ENCODE assay signal across 21 cellular contexts in the genomic region with DNA sequence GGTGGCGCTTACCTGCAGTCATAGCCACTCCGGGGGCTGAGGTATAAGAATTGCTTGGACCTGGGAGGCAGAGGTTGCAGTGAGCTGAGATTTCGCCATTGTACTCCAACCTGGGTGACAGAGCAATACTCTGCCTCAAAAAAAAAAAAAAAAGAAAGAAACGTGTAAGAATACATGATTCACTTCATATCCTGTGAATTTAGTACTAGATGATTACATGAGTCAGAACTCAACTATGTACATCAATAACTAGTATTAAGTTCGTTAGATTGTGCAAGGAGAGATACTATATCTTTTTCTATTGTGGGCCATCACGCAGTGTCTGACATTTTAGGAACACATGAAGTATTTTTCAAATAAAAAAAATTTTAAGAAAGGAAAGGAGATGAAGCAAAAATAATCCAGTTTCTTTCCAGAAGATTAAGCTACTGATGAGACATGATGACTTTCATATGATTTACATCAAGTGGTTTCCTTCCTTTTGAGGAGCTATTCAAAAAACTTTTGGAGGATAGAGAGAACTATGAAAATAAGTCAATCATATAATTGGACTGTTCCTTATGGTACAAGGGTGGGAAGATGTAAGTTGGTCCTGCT.
DNase-seq lines count a peak whose midpoint lies in the region; ATAC-seq, FAIRE-seq and TF ChIP-seq lines count a peak whose summit lies in the region.
"Had no signal": no experiment of that assay in that cellular context is flagged by ENCODE, and none has a peak within 500 bp of the region (broad histone marks: within the 10 kb centered on the region; RNA-seq: fewer than 3 reads in every experiment).

No MANE protein-coding gene starts in this region.

- dilution Hi-C loops in endothelial cell of umbilical vein (cut with MboI; ENCODE audit: extremely low pct_ligation_motif_present, low sequenced_read_pairs), result no loop called here

- CTCF ChIA-PET in Calu3 (lab: Charles Lee) (interaction anchor here (0.6 kb wide), 1 partner anchor 12 kb away, joined by 4 read pairs; no protein-coding TSS in a partner anchor), endothelial cell of umbilical vein (lab: Charles Lee) (interaction anchor here (0.9 to 1.4 kb wide), 2 partner anchors 18 to 19 kb away, joined by 3 to 4 read pairs; no protein-coding TSS in a partner anchor)

- POLR2A ChIA-PET in endothelial cell of umbilical vein (lab: Charles Lee), result no interaction called here

- DNase-seq in Calu3 (peak; percentile 4), NCI-H226 (peak; percentile 62), endothelial cell of umbilical vein (ENCODE audit: low read depth, low spot score) (peak; percentile 68), non-pigmented ciliary epithelial cell (ENCODE audit: low read depth) (peak; percentile 38), GF-D8 (lab: John Stamatoyannopoulos, UW) (no peak), sciatic nerve (ENCODE audit: low spot score) (no peak), natural killer cell (no peak)
- no peak for DNase-seq in activated naive CD4-positive, alpha-beta T cell (lab: John Stamatoyannopoulos, UW)
- DNase-seq: activated CD8-positive, alpha-beta memory T cell treated with anti-CD3 and anti-CD28 coated beads for 24 hours; amniotic stem cell; DMS53; hypothalamus; MG63; NCI-H774; stomach; uterus had no signal

- ATAC-seq in sciatic nerve (no peak), natural killer cell (no peak)
- ATAC-seq: WTC11 had no signal

- TF ChIP-seq CTCF in Calu3 (IDR thresholded peaks at IDR 0.05; ENCODE audit: unreplicated experiment) (no peak), endothelial cell of umbilical vein (IDR thresholded peaks at IDR 0.05; ENCODE audit: extremely low read depth in 1 of 2, insufficient read depth in 1 of 2, low read depth in 1 of 2, low read length in 2 of 2) (no peak), natural killer cell (IDR thresholded peaks at IDR 0.05) (no peak)

- no peaks in the 10 kb centered on the region for H3K27me3 ChIP-seq in endothelial cell of umbilical vein (ENCODE audit: control insufficient read depth in 2 of 2, insufficient read depth in 2 of 2, low read length in 2 of 2)
- H3K27me3 ChIP-seq: MG63, stomach, uterus had no signal

- BruUV-seq in Calu3 (replicated peaks; lab: Mats Ljungman, UMichigan) (no TSS peak), endothelial cell of umbilical vein (replicated peaks; lab: Mats Ljungman, UMichigan) (no TSS peak)

- H3K4me3 ChIP-seq in endothelial cell of umbilical vein (replicated peaks in 1 of 3; ENCODE audit: insufficient read depth in 1 of 3, low read depth in 1 of 3, low read length in 3 of 3), result no peak overlapping the region
- H3K4me3 ChIP-seq: MG63, stomach, uterus had no signal

- H3K36me3 ChIP-seq in endothelial cell of umbilical vein (ENCODE audit: control insufficient read depth in 2 of 2, extremely low read depth in 1 of 2, insufficient read depth in 2 of 2, low read length in 2 of 2), result no peaks in the 10 kb centered on the region
- H3K36me3 ChIP-seq: MG63, stomach, uterus had no signal

- no peaks in the 10 kb centered on the region for H3K9me1 ChIP-seq in endothelial cell of umbilical vein (replicated peaks; ENCODE audit: control insufficient read depth, extremely low read depth, insufficient read depth, low read length)

- no peaks in the 10 kb centered on the region for H3K9me3 ChIP-seq in endothelial cell of umbilical vein (replicated peaks; ENCODE audit: control insufficient read depth, insufficient read depth, low read length)
- H3K9me3 ChIP-seq: MG63, stomach, uterus had no signal

- TF ChIP-seq POLR2A in endothelial cell of umbilical vein (IDR thresholded peaks at IDR 0.05; ENCODE audit: low read depth, low read length), result no peak

- peak overlapping the region; percentile 59 for H3K4me2 ChIP-seq in endothelial cell of umbilical vein (ENCODE audit: insufficient read depth, low read length)

- peak overlapping the region; percentile 23 for H2AFZ ChIP-seq in endothelial cell of umbilical vein (ENCODE audit: low read depth, low read length)
- H2AFZ ChIP-seq: parathyroid adenoma had no signal

- peaks cover 36% of the 10 kb centered on the region for H3K4me1 ChIP-seq in endothelial cell of umbilical vein (ENCODE audit: control insufficient read depth, extremely low read depth, insufficient read depth, low read length)
- H3K4me1 ChIP-seq: uterus had no signal

- H3K4me3 Mint-ChIP-seq in Calu3 (ENCODE audit: low read depth, unreplicated experiment) (no peak overlapping the region), natural killer cell (no peak overlapping the region)
- H3K4me3 Mint-ChIP-seq: T-helper 1 cell treated with Interleukin-12 subunit alpha and Interleukin-12 subunit beta and Interleukin-4 antibody, amounts not matched to agents 30 μg/mL and 1 μg/mL, for 36 hours; WTC11 had no signal

- H4K20me1 ChIP-seq in endothelial cell of umbilical vein (replicated peaks; ENCODE audit: control insufficient read depth, extremely low read depth, insufficient read depth, low read length), result no peaks in the 10 kb centered on the region

- no peaks in the 10 kb centered on the region for H3K27me3 Mint-ChIP-seq in Calu3 (ENCODE audit: unreplicated experiment)
- peaks cover 8 to 10% of the 10 kb centered on the region in 2 donors for H3K27me3 Mint-ChIP-seq in natural killer cell (ENCODE audit: low read depth in 2 of 2)

- H3K4me1 Mint-ChIP-seq in Calu3 (ENCODE audit: low read depth, unreplicated experiment) (peaks cover 14% of the 10 kb centered on the region), natural killer cell (no peaks in the 10 kb centered on the region)

- no peak overlapping the region for H3K27ac Mint-ChIP-seq in Calu3 (ENCODE audit: unreplicated experiment)
- no peak overlapping the region for H3K27ac Mint-ChIP-seq in natural killer cell
- H3K27ac Mint-ChIP-seq: T-helper 1 cell treated with Interleukin-12 subunit alpha and Interleukin-12 subunit beta and Interleukin-4 antibody, amounts not matched to agents 30 μg/mL and 1 μg/mL, for 36 hours; WTC11 had no signal

- no peak overlapping the region for H3K9ac ChIP-seq in endothelial cell of umbilical vein (replicated peaks; ENCODE audit: extremely low read depth, insufficient read depth, low read length)
- H3K9ac ChIP-seq: parathyroid adenoma had no signal

- H3K27ac ChIP-seq in endothelial cell of umbilical vein (ENCODE audit: insufficient read depth, low read depth, low read length), result peak overlapping the region; percentile 50
- H3K27ac ChIP-seq: parathyroid adenoma, stomach, uterus had no signal

- H3K36me3 Mint-ChIP-seq in Calu3 (ENCODE audit: insufficient read depth, unreplicated experiment) (no peaks in the 10 kb centered on the region), natural killer cell (no peaks in the 10 kb centered on the region)
- H3K36me3 Mint-ChIP-seq: WTC11 had no signal

- H3K9me3 Mint-ChIP-seq in Calu3 (ENCODE audit: low read depth, unreplicated experiment) (no peaks in the 10 kb centered on the region), natural killer cell (peaks cover 0 to 2% of the 10 kb centered on the region in 2 donors)
- H3K9me3 Mint-ChIP-seq: T-helper 1 cell treated with Interleukin-12 subunit alpha and Interleukin-12 subunit beta and Interleukin-4 antibody, amounts not matched to agents 30 μg/mL and 1 μg/mL, for 36 hours had no signal

- H3K79me2 ChIP-seq in endothelial cell of umbilical vein (ENCODE audit: control insufficient read depth, insufficient read depth, low read length), result no peaks in the 10 kb centered on the region
- H3K79me2 ChIP-seq: parathyroid adenoma had no signal

- intact Hi-C loops in Calu3 (cut with micrococcal nuclease; ENCODE audit: unreplicated experiment), result no loop called here
- intact Hi-C loops in endothelial cell of umbilical vein (cut with micrococcal nuclease), result no loop called here
- intact Hi-C loops in sciatic nerve (cut with DNase I), result no loop called here
- intact Hi-C loops in natural killer cell (cut with micrococcal nuclease), result no loop called here

- FAIRE-seq in endothelial cell of umbilical vein (lab: Jason Lieb, UNC), result peak; percentile 84
- FAIRE-seq: colon, H1 had no signal

TF ChIP-seq in endothelial cell of umbilical vein, 7 proteins besides CTCF, POLR2A, EP300 and RAD21:
- no peak for TF ChIP-seq EZH2 (IDR thresholded peaks at IDR 0.05; ENCODE audit: borderline replicate concordance, low read depth, low read length, severe bottlenecking)
- TF ChIP-seq FOS (IDR thresholded peaks at IDR 0.05; ENCODE audit: borderline replicate concordance, insufficient read depth, low read length), result peak; percentile 85
- TF ChIP-seq GATA2 (IDR thresholded peaks at IDR 0.05; ENCODE audit: insufficient read depth, insufficient read length, low read depth, low read length), result no peak
- no peak for TF ChIP-seq POLR2AphosphoS5 (IDR thresholded peaks at IDR 0.05; ENCODE audit: insufficient read depth, low read depth, low read length)
- peak; percentile 79 for TF ChIP-seq JUN (IDR thresholded peaks at IDR 0.05; ENCODE audit: borderline replicate concordance, insufficient read depth, insufficient read length, low read depth)
- no peak for TF ChIP-seq MYC (IDR thresholded peaks at IDR 0.05; ENCODE audit: low read depth, low read length)
- TF ChIP-seq, protein P1, sequence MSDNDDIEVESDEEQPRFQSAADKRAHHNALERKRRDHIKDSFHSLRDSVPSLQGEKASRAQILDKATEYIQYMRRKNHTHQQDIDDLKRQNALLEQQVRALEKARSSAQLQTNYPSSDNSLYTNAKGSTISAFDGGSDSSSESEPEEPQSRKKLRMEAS (IDR thresholded peaks at IDR 0.05; ENCODE audit: insufficient read depth, insufficient read length), result no peak

Comparison
In these comparisons a context has a peak if more than half of its experiments do, and no peak if none do; other contexts are left out.
1. DNase-seq: peak in Calu3 (single experiment), NCI-H226 (single experiment), endothelial cell of umbilical vein (single experiment) and non-pigmented ciliary epithelial cell (single experiment); none in activated naive CD4-positive, alpha-beta T cell (0 of 4), GF-D8 (single experiment), sciatic nerve (single experiment) and natural killer cell (single experiment).